Comparison of ENCODE assay signal across 1 cellular context in genomic region chr20:62843656-62844055, GRCh38.
TF ChIP-seq lines count a peak whose summit lies in the region.

No MANE protein-coding gene starts in this region.

TF ChIP-seq in HepG2, 621 proteins besides CTCF, POLR2A, EP300 and RAD21:
- no peak for TF ChIP-seq ZNF318 (CRISPR knock-in tag; IDR thresholded peaks at IDR 0.05)
- TF ChIP-seq REXO4 (CRISPR knock-in tag; IDR thresholded peaks at IDR 0.05; ENCODE audit: borderline replicate concordance): no peak
- no peak for TF ChIP-seq MIXL1 (CRISPR knock-in tag; IDR thresholded peaks at IDR 0.05)
- TF ChIP-seq IKZF1 (IDR thresholded peaks at IDR 0.05): no peak
